Comparison of ENCODE assay signal across 2 cellular contexts in the genomic region with DNA sequence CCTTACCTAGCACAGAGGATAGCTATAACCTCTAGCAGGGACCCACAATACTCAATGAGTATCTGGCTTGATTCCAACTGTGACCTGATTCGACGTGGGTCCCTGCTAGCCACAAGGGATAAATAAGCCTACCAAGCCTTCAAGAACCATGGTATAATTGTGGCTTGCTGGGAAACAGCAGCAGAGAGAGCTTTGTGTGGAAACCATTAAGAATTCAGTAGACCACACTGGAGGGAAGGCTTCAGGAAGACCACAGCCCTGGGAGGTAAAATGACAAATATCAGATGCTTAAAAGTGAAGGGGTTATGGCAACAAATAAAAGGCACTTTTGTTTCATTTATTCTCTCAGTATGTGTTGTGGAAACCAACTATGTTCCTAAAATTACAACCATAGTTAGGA.
TF ChIP-seq lines count a peak whose summit lies in the region.

No MANE protein-coding gene starts in this region.

TF ChIP-seq in SK-N-SH, 30 proteins besides CTCF, POLR2A, EP300 and RAD21 (continued from another document):
- no peak for TF ChIP-seq FOXJ3 (CRISPR knock-in tag; IDR thresholded peaks at IDR 0.05)
- TF ChIP-seq SMC3 (IDR thresholded peaks at IDR 0.05; ENCODE audit: low read depth, low read length): no peak
- TF ChIP-seq GATA2 (CRISPR knock-in tag; IDR thresholded peaks at IDR 0.05): no peak
- TF ChIP-seq GABPA (IDR thresholded peaks at IDR 0.05; ENCODE audit: low read depth): no peak
- TF ChIP-seq, protein P1, sequence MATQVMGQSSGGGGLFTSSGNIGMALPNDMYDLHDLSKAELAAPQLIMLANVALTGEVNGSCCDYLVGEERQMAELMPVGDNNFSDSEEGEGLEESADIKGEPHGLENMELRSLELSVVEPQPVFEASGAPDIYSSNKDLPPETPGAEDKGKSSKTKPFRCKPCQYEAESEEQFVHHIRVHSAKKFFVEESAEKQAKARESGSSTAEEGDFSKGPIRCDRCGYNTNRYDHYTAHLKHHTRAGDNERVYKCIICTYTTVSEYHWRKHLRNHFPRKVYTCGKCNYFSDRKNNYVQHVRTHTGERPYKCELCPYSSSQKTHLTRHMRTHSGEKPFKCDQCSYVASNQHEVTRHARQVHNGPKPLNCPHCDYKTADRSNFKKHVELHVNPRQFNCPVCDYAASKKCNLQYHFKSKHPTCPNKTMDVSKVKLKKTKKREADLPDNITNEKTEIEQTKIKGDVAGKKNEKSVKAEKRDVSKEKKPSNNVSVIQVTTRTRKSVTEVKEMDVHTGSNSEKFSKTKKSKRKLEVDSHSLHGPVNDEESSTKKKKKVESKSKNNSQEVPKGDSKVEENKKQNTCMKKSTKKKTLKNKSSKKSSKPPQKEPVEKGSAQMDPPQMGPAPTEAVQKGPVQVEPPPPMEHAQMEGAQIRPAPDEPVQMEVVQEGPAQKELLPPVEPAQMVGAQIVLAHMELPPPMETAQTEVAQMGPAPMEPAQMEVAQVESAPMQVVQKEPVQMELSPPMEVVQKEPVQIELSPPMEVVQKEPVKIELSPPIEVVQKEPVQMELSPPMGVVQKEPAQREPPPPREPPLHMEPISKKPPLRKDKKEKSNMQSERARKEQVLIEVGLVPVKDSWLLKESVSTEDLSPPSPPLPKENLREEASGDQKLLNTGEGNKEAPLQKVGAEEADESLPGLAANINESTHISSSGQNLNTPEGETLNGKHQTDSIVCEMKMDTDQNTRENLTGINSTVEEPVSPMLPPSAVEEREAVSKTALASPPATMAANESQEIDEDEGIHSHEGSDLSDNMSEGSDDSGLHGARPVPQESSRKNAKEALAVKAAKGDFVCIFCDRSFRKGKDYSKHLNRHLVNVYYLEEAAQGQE (IDR thresholded peaks at IDR 0.05; ENCODE audit: low read depth, low read length): no peak

TF ChIP-seq in SK-N-SH treated with all-trans-retinoic acid at 6 μM for 48 hours, 23 proteins besides CTCF, POLR2A, EP300 and RAD21 (continued from another document):
- TF ChIP-seq, protein P2, sequence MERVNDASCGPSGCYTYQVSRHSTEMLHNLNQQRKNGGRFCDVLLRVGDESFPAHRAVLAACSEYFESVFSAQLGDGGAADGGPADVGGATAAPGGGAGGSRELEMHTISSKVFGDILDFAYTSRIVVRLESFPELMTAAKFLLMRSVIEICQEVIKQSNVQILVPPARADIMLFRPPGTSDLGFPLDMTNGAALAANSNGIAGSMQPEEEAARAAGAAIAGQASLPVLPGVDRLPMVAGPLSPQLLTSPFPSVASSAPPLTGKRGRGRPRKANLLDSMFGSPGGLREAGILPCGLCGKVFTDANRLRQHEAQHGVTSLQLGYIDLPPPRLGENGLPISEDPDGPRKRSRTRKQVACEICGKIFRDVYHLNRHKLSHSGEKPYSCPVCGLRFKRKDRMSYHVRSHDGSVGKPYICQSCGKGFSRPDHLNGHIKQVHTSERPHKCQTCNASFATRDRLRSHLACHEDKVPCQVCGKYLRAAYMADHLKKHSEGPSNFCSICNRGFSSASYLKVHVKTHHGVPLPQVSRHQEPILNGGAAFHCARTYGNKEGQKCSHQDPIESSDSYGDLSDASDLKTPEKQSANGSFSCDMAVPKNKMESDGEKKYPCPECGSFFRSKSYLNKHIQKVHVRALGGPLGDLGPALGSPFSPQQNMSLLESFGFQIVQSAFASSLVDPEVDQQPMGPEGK (CRISPR knock-in tag; IDR thresholded peaks at IDR 0.05; ENCODE audit: borderline replicate concordance): no peak
- TF ChIP-seq ZFP3 (CRISPR knock-in tag; IDR thresholded peaks at IDR 0.05) (no peak), BACH2 (CRISPR knock-in tag; IDR thresholded peaks at IDR 0.05; ENCODE audit: borderline replicate concordance) (no peak), ZNF70 (CRISPR knock-in tag; IDR thresholded peaks at IDR 0.05) (no peak), TOX (CRISPR knock-in tag; IDR thresholded peaks at IDR 0.05; ENCODE audit: borderline replicate concordance) (no peak), GLIS3 (CRISPR knock-in tag; IDR thresholded peaks at IDR 0.05) (no peak), SNAI2 (CRISPR knock-in tag; IDR thresholded peaks at IDR 0.05) (no peak), ISL1 (CRISPR knock-in tag; IDR thresholded peaks at IDR 0.05) (no peak), ZC3H10 (CRISPR knock-in tag; IDR thresholded peaks at IDR 0.05) (no peak), ZNF8 (CRISPR knock-in tag; IDR thresholded peaks at IDR 0.05) (no peak)
- TF ChIP-seq, protein P3, sequence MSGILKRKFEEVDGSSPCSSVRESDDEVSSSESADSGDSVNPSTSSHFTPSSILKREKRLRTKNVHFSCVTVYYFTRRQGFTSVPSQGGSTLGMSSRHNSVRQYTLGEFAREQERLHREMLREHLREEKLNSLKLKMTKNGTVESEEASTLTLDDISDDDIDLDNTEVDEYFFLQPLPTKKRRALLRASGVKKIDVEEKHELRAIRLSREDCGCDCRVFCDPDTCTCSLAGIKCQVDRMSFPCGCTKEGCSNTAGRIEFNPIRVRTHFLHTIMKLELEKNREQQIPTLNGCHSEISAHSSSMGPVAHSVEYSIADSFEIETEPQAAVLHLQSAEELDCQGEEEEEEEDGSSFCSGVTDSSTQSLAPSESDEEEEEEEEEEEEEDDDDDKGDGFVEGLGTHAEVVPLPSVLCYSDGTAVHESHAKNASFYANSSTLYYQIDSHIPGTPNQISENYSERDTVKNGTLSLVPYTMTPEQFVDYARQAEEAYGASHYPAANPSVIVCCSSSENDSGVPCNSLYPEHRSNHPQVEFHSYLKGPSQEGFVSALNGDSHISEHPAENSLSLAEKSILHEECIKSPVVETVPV (CRISPR knock-in tag; IDR thresholded peaks at IDR 0.05): no peak
- TF ChIP-seq, protein P4, sequence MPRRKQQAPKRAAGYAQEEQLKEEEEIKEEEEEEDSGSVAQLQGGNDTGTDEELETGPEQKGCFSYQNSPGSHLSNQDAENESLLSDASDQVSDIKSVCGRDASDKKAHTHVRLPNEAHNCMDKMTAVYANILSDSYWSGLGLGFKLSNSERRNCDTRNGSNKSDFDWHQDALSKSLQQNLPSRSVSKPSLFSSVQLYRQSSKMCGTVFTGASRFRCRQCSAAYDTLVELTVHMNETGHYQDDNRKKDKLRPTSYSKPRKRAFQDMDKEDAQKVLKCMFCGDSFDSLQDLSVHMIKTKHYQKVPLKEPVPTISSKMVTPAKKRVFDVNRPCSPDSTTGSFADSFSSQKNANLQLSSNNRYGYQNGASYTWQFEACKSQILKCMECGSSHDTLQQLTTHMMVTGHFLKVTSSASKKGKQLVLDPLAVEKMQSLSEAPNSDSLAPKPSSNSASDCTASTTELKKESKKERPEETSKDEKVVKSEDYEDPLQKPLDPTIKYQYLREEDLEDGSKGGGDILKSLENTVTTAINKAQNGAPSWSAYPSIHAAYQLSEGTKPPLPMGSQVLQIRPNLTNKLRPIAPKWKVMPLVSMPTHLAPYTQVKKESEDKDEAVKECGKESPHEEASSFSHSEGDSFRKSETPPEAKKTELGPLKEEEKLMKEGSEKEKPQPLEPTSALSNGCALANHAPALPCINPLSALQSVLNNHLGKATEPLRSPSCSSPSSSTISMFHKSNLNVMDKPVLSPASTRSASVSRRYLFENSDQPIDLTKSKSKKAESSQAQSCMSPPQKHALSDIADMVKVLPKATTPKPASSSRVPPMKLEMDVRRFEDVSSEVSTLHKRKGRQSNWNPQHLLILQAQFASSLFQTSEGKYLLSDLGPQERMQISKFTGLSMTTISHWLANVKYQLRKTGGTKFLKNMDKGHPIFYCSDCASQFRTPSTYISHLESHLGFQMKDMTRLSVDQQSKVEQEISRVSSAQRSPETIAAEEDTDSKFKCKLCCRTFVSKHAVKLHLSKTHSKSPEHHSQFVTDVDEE (CRISPR knock-in tag; IDR thresholded peaks at IDR 0.05): no peak
TF ChIP-seq in SK-N-SH treated with all-trans-retinoic acid at 6 μM for 48 hours: peak in this region for 0.
